7 cellular contexts compared by ENCODE assay signal in genomic region chr14:35818346-35819115, GRCh38. TPM values are rescaled to one million over a fixed set of nuclear protein-coding genes. Genes with fewer than 3 reads are reported as not detected.
DNase-seq lines count a peak whose midpoint lies in the region; ATAC-seq and TF ChIP-seq lines count a peak whose summit lies in the region.

No MANE protein-coding gene starts in this region.

- H3K27me3 ChIP-seq in DND-41 (ENCODE audit: insufficient read depth, low read length, poor library complexity), result no peaks in the 10 kb centered on the region

- H3K4me3 ChIP-seq in DND-41 (ENCODE audit: low read depth in 1 of 2, low read length in 2 of 2) (no peak overlapping the region), HFF-Myc (replicated peaks; ENCODE audit: low read depth, low read length) (no peak overlapping the region), epithelial cell of proximal tubule (ENCODE audit: low read depth, low read length) (no peak overlapping the region)

- no peak overlapping the region for H3K9ac ChIP-seq in DND-41 (ENCODE audit: low read depth, low read length)

- H4K20me1 ChIP-seq in DND-41 (ENCODE audit: insufficient read depth, low read length), result no peaks in the 10 kb centered on the region

- TF ChIP-seq CTCF in DND-41 (IDR thresholded peaks at IDR 0.05; ENCODE audit: borderline replicate concordance, extremely low read depth, low read length, poor library complexity, severe bottlenecking) (peak; percentile 67), HFF-Myc (IDR thresholded peaks at IDR 0.05; ENCODE audit: low read depth, low read length, missing control alignments) (peak; percentile 54), epithelial cell of proximal tubule (conservative IDR thresholded peaks at IDR 0.05; ENCODE audit: low read depth, low read length) (peak; percentile 66)

- H3K27ac ChIP-seq in DND-41 (ENCODE audit: low read length), result no peak overlapping the region

- no peaks in the 10 kb centered on the region for H3K9me3 ChIP-seq in DND-41 (ENCODE audit: insufficient read depth, low read length, severe bottlenecking)

- ATAC-seq in DND-41 (ENCODE audit: insufficient read depth, low read depth) (peak; percentile 66), GM18517 (IDR thresholded peaks at IDR 0.05; ENCODE audit: unreplicated experiment) (no peak), HG03097 (IDR thresholded peaks at IDR 0.05; ENCODE audit: low FRiP score, unreplicated experiment) (no peak)

- H3K4me1 ChIP-seq in DND-41 (ENCODE audit: insufficient read depth, low read length), result 0 out of 2 replicates have a peak, but pooled peaks cover 5% of the 10 kb centered on the region

- no peaks in the 10 kb centered on the region for H3K79me2 ChIP-seq in DND-41 (ENCODE audit: insufficient read depth, low read length)

- H3K36me3 ChIP-seq in DND-41 (ENCODE audit: insufficient read depth, low read length), result no peaks in the 10 kb centered on the region

- DNase-seq in DND-41, result peak; percentile 41
- DNase-seq in HFF-Myc (ENCODE audit: extremely low read depth, low read depth), result peak; percentile 19
- DNase-seq in RKO (ENCODE audit: low spot score), result peak; percentile 75
- DNase-seq in epithelial cell of proximal tubule (ENCODE audit: low read depth), result no peak
- DNase-seq in myocyte (ENCODE audit: low read depth), result peak; percentile 62

- H3K4me2 ChIP-seq in DND-41 (ENCODE audit: insufficient read depth, low read length), result no peak overlapping the region

- H2AFZ ChIP-seq in DND-41 (ENCODE audit: low read depth, low read length), result no peak overlapping the region

RNA-seq across cellular contexts. Expression of gene BRMS1L, which starts 7.6 kb away (rescaled TPM):
- total RNA-seq in epithelial cell of proximal tubule (3.7 and 5.2 TPM in 2 replicates), myocyte (12.4 and 26.3 TPM in 2 replicates)
- 7.0 TPM for polyA plus RNA-seq in myocyte (2012)

RNA-seq across cellular contexts. Expression of gene RALGAPA1, which starts 9.4 kb away (rescaled TPM):
- total RNA-seq in epithelial cell of proximal tubule, result 14.3 and 19.5 TPM in 2 replicates
- total RNA-seq in myocyte, result 23.3 and 25.0 TPM in 2 replicates
- 4.9 TPM for polyA plus RNA-seq in myocyte (2012)
